2 cellular contexts compared by ENCODE assay signal in genomic region chr2:190068764-190069163, GRCh38.
TF ChIP-seq lines count a peak whose summit lies in the region.

No MANE protein-coding gene starts in this region.

TF ChIP-seq in HEK293, 187 proteins besides CTCF, POLR2A, EP300 and RAD21:
- TF ChIP-seq HOXD13 (CRISPR knock-in tag; IDR thresholded peaks at IDR 0.05; ENCODE audit: borderline replicate concordance): no peak
- TF ChIP-seq ZNF580 (tag by site-specific recombination; IDR thresholded peaks at IDR 0.05): no peak
- TF ChIP-seq GLIS2 (tag by site-specific recombination; IDR thresholded peaks at IDR 0.05): no peak
- TF ChIP-seq ZNF335 (tag by site-specific recombination; conservative IDR thresholded peaks at IDR 0.05): no peak
- TF ChIP-seq ZSCAN23 (tag by site-specific recombination; IDR thresholded peaks at IDR 0.05): no peak
- TF ChIP-seq ZSCAN4 (tag by site-specific recombination; IDR thresholded peaks at IDR 0.05): peak; percentile 59

TF ChIP-seq in GM12878, 131 proteins besides CTCF, POLR2A, EP300 and RAD21:
- TF ChIP-seq NR2C1 (IDR thresholded peaks at IDR 0.05): no peak
- no peak for TF ChIP-seq E2F8 (IDR thresholded peaks at IDR 0.05; ENCODE audit: low read depth, partially characterized antibody)
- TF ChIP-seq BMI1 (IDR thresholded peaks at IDR 0.05; ENCODE audit: borderline replicate concordance): no peak
- no peak for TF ChIP-seq CBFB (IDR thresholded peaks at IDR 0.05; ENCODE audit: low read depth)
- TF ChIP-seq IKZF1 (conservative IDR thresholded peaks at IDR 0.05): no peak
- no peak for TF ChIP-seq CHD2 (IDR thresholded peaks at IDR 0.05; ENCODE audit: borderline replicate concordance, low read depth, low read length)
- TF ChIP-seq CHD4 (IDR thresholded peaks at IDR 0.05): no peak
- no peak for TF ChIP-seq IRF3 (IDR thresholded peaks at IDR 0.05)
- TF ChIP-seq ATF3 (IDR thresholded peaks at IDR 0.05; ENCODE audit: borderline replicate concordance, extremely low read depth, low read depth, low read length): no peak
- no peak for TF ChIP-seq JUNB (IDR thresholded peaks at IDR 0.05)
- no peak for TF ChIP-seq E2F4 (IDR thresholded peaks at IDR 0.05; ENCODE audit: low read depth, low read length)
- TF ChIP-seq SIX5 (IDR thresholded peaks at IDR 0.05; ENCODE audit: low read depth, low read length, severe bottlenecking): no peak
- no peak for TF ChIP-seq HDGF (IDR thresholded peaks at IDR 0.05)
- no peak for TF ChIP-seq NR2F1 (conservative IDR thresholded peaks at IDR 0.05)
- TF ChIP-seq CBX3 (IDR thresholded peaks at IDR 0.05; ENCODE audit: borderline replicate concordance, low read depth): no peak
- TF ChIP-seq ZNF384 (IDR thresholded peaks at IDR 0.05; ENCODE audit: borderline replicate concordance, low read depth, low read length): no peak
- TF ChIP-seq BCL11A (IDR thresholded peaks at IDR 0.05; ENCODE audit: low read depth, low read length): no peak
- TF ChIP-seq CREM (IDR thresholded peaks at IDR 0.05; ENCODE audit: low read depth): no peak
- TF ChIP-seq NR2C2 (IDR thresholded peaks at IDR 0.05; ENCODE audit: borderline replicate concordance, control insufficient read depth, insufficient read length, low read depth): no peak
TF ChIP-seq in GM12878: peak in this region for 0.
